13 cellular contexts compared by ENCODE assay signal in the genomic region with DNA sequence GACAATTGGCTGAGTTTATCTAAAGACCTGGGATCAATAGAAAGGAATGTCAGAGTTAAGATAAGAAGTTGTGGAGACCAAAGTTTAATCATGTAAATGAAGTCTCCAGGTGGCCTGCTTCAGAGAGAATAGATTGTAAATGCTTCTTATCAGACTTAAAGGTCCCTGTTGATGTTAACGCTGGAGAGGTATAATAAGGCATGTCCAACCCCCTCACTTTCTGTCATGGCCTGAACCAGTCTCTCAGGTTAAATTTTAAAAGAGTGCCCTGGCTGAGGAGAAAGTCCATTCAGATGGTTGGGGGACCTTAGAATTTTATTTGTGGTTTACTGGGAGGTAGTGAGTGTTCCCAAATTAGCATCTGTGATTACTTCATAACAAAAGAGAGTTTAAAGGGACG.
"Had no signal": no experiment of that assay in that cellular context is flagged by ENCODE, and none has a peak within 500 bp of the region (broad histone marks: within the 10 kb centered on the region; RNA-seq: fewer than 3 reads in every experiment).

No MANE protein-coding gene starts in this region.

- H3K4me3 Mint-ChIP-seq: activated naive CD8-positive, alpha-beta T cell; naive thymus-derived CD4-positive, alpha-beta T cell; stimulated activated naive B cell treated with anti-CD40 and anti-IgM and Interleukin-4, amounts not matched to agents 10 μg/mL and 1 μg/mL and 100 μg/mL, for 72 hours had no signal

- H3K9me3 ChIP-seq: gastrocnemius medialis, heart left ventricle, ovary, sigmoid colon, spleen had no signal

- H3K27ac Mint-ChIP-seq: activated naive CD8-positive, alpha-beta T cell; naive thymus-derived CD4-positive, alpha-beta T cell; stimulated activated naive B cell treated with anti-CD40 and anti-IgM and Interleukin-4, amounts not matched to agents 10 μg/mL and 1 μg/mL and 100 μg/mL, for 72 hours had no signal

- DNase-seq: activated CD4-positive, alpha-beta T cell treated with anti-CD3 and anti-CD28 coated beads, Interleukin-2, amount 50 U/mL, for 48 hours; cerebellar nuclear complex; effector CD4-positive, alpha-beta T cell; gastrocnemius medialis; heart left ventricle; naive thymus-derived CD4-positive, alpha-beta T cell; ovary; sigmoid colon; spleen; stimulated activated naive B cell treated with anti-CD40 and anti-IgM and Interleukin-4, amounts not matched to agents 10 μg/mL and 1 μg/mL and 100 μg/mL, for 72 hours; WERI-Rb-1 had no signal

- ATAC-seq: esophagus mucosa; gastrocnemius medialis; heart left ventricle; naive thymus-derived CD4-positive, alpha-beta T cell; stimulated activated naive B cell treated with anti-CD40 and anti-IgM and Interleukin-4, amounts not matched to agents 10 μg/mL and 1 μg/mL and 100 μg/mL, for 72 hours had no signal

- H3K36me3 ChIP-seq: gastrocnemius medialis, heart left ventricle, ovary, sigmoid colon, spleen, WERI-Rb-1 had no signal

- H3K9me3 Mint-ChIP-seq: stimulated activated naive B cell treated with anti-CD40 and anti-IgM and Interleukin-4, amounts not matched to agents 10 μg/mL and 1 μg/mL and 100 μg/mL, for 72 hours had no signal

- H3K36me3 Mint-ChIP-seq: activated naive CD8-positive, alpha-beta T cell; naive thymus-derived CD4-positive, alpha-beta T cell; stimulated activated naive B cell treated with anti-CD40 and anti-IgM and Interleukin-4, amounts not matched to agents 10 μg/mL and 1 μg/mL and 100 μg/mL, for 72 hours had no signal

- H3K4me1 ChIP-seq: gastrocnemius medialis, heart left ventricle, sigmoid colon had no signal

- H3K4me3 ChIP-seq: gastrocnemius medialis, heart left ventricle, ovary, sigmoid colon, spleen had no signal

- H3K27ac ChIP-seq: gastrocnemius medialis, heart left ventricle, ovary, sigmoid colon, spleen, WERI-Rb-1 had no signal

- H3K27me3 ChIP-seq: gastrocnemius medialis, ovary, spleen had no signal
